Comparison of ENCODE assay signal across 7 cellular contexts in genomic region chr7:29684787-29685650, GRCh38.
DNase-seq lines count a peak whose midpoint lies in the region; TF ChIP-seq lines count a peak whose summit lies in the region.

No MANE protein-coding gene starts in this region.

- H3K9ac ChIP-seq in skeletal muscle tissue (ENCODE audit: low read depth in 1 of 3, low read length in 3 of 3) = peak overlapping the region; percentile 70 to 95 (median 76)

- H3K36me3 Mint-ChIP-seq in HFFc6 (ENCODE audit: low read depth) = no peaks in the 10 kb centered on the region

- peak; percentile 28 for DNase-seq in GM10266 (ENCODE audit: extremely low spot score)
- peak; percentile 68 for DNase-seq in HFFc6
- peak; percentile 71 for DNase-seq in NCI-H1105 (lab: John Stamatoyannopoulos, UW)
- DNase-seq in UCSD-AML1 (lab: John Stamatoyannopoulos, UW; ENCODE audit: unreplicated experiment) = peak; percentile 45
- DNase-seq in central memory CD4-positive, alpha-beta T cell = peak; percentile 10
- peak; percentile 56 for DNase-seq in inferior parietal cortex (ENCODE audit: extremely low spot score)

- H3K9me3 Mint-ChIP-seq in HFFc6 = no peaks in the 10 kb centered on the region

- peak overlapping the region; percentile 60 to 80 (median 75) for H3K4me3 ChIP-seq in skeletal muscle tissue (ENCODE audit: low read length in 3 of 3)

- no peaks in the 10 kb centered on the region for H3K27me3 ChIP-seq in skeletal muscle tissue (ENCODE audit: control insufficient read depth in 3 of 3, insufficient read depth in 3 of 3, low read length in 3 of 3)

- H3K27ac ChIP-seq in skeletal muscle tissue (ENCODE audit: low read depth, low read length) = peak overlapping the region; percentile 83

- no peaks in the 10 kb centered on the region for H3K9me3 ChIP-seq in skeletal muscle tissue (ENCODE audit: control insufficient read depth in 3 of 3, low read length in 3 of 3)

- TF ChIP-seq CTCF in GM10266 (IDR thresholded peaks at IDR 0.05; ENCODE audit: control insufficient read depth, insufficient read depth, low read depth, missing control alignments) (no peak), HFFc6 (IDR thresholded peaks at IDR 0.05) (peak; percentile 8; the same call in 1 of the 2 replicates)

- no peaks in the 10 kb centered on the region; the same call in 1 of the 2 replicates for H3K27me3 Mint-ChIP-seq in HFFc6 (ENCODE audit: insufficient read depth)

- no peaks in the 10 kb centered on the region for H3K4me1 ChIP-seq in skeletal muscle tissue (ENCODE audit: control insufficient read depth in 3 of 3, insufficient read depth in 3 of 3, low read length in 3 of 3)

- peak overlapping the region; percentile 89 for H3K4me3 Mint-ChIP-seq in HFFc6

- peaks cover 11% of the 10 kb centered on the region for H3K4me1 Mint-ChIP-seq in HFFc6 (ENCODE audit: low read depth)

- H3K27ac Mint-ChIP-seq in HFFc6 = peak overlapping the region; percentile 78

- H3K36me3 ChIP-seq in skeletal muscle tissue (ENCODE audit: control insufficient read depth in 3 of 3, insufficient read depth in 3 of 3, low read length in 3 of 3) = no peaks in the 10 kb centered on the region

Comparison
In these comparisons a context has a peak if more than half of its experiments do, and no peak if none do; other contexts are left out.
1. Peak in every context shown above with its lines: DNase-seq, H3K4me3 ChIP-seq and H3K27ac ChIP-seq.
2. DNase-seq: peak in every context shown above with its lines; median percentile 71 in NCI-H1105; 68 in HFFc6; 56 in inferior parietal cortex; 45 in UCSD-AML1; 28 in GM10266; 10 in central memory CD4-positive, alpha-beta T cell.